In the genomic region with DNA sequence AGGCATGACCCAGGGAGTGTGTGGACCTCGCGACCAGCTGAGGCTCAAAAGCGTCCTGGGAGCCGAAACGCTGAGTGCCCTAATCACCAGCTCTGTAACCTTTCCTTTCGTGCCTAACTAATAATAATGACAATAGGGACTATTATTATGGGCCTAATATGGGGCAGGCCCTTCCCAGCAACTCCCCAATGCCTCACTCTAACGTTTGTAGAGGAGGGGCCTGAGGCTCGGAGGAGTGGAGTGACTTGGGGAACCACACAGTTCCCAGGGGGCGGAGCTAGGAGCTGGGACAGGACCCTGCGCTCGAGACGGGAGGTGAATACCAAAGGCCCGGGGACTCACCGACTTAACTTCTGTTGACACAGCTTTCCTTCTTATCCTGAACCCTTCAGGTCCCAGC, we compare ENCODE assay signal across 13 cellular contexts. TPM values are rescaled to one million over a fixed set of nuclear protein-coding genes. Genes with fewer than 3 reads are reported as not detected.
DNase-seq lines count a peak whose midpoint lies in the region; ATAC-seq, FAIRE-seq and TF ChIP-seq lines count a peak whose summit lies in the region.
"Had no signal": no experiment of that assay in that cellular context is flagged by ENCODE, and none has a peak within 500 bp of the region (broad histone marks: within the 10 kb centered on the region; RNA-seq: fewer than 3 reads in every experiment).

No MANE protein-coding gene starts in this region.

- WGBS in ectodermal cell, 2 experiments: 1% methylated on average over 14 of the region's 14 CpGs

- H3K36me3 Mint-ChIP-seq in activated CD8-positive, alpha-beta memory T cell treated with anti-CD3 and anti-CD28 coated beads, Interleukin-2, amount 10 ng/mL, durations not matched to agents 7 days and 5 days: no peaks in the 10 kb centered on the region
- H3K36me3 Mint-ChIP-seq in progenitor cell of endocrine pancreas (ENCODE audit: insufficient read depth): no peaks in the 10 kb centered on the region

- FAIRE-seq in GM12891 (lab: Jason Lieb, UNC): no peak
- FAIRE-seq: kidney had no signal

- H3K4me1 Mint-ChIP-seq in activated CD8-positive, alpha-beta memory T cell treated with anti-CD3 and anti-CD28 coated beads, Interleukin-2, amount 10 ng/mL, durations not matched to agents 7 days and 5 days: peaks cover 7% of the 10 kb centered on the region
- H3K4me1 Mint-ChIP-seq in progenitor cell of endocrine pancreas (ENCODE audit: low read depth): peaks cover 42% of the 10 kb centered on the region

- no peak for TF ChIP-seq POLR2A in GM12891 (IDR thresholded peaks at IDR 0.05; ENCODE audit: low read depth, low read length)

- H3K4me3 ChIP-seq in KMS-11 (IDR thresholded peaks at IDR 0.05; ENCODE audit: insufficient read depth, low read depth, low read length) (no peak overlapping the region), ectodermal cell (ENCODE audit: insufficient read depth, low read depth, low read length) (peak overlapping the region; percentile 75)

- peaks cover 4% of the 10 kb centered on the region for H3K27me3 Mint-ChIP-seq in activated CD8-positive, alpha-beta memory T cell treated with anti-CD3 and anti-CD28 coated beads, Interleukin-2, amount 10 ng/mL, durations not matched to agents 7 days and 5 days
- H3K27me3 Mint-ChIP-seq in progenitor cell of endocrine pancreas: no peaks in the 10 kb centered on the region

- H3K4me2 ChIP-seq in KMS-11: peak overlapping the region; percentile 76; the same call in 1 of the 2 replicates

- H4K20me1 ChIP-seq in KMS-11 (ENCODE audit: insufficient read depth): no peaks in the 10 kb centered on the region

- H3K36me3 ChIP-seq in KMS-11 (ENCODE audit: insufficient read depth): no peaks in the 10 kb centered on the region
- H3K36me3 ChIP-seq in ectodermal cell (ENCODE audit: control insufficient read depth, insufficient read depth, low read length): no peaks in the 10 kb centered on the region
- H3K36me3 ChIP-seq: SJCRH30, tibial artery had no signal

- DNase-seq in activated CD8-positive, alpha-beta memory T cell treated with anti-CD3 and anti-CD28 coated beads, Interleukin-2, amount 10 ng/mL, durations not matched to agents 7 days and 5 days: no peak
- no peak for DNase-seq in activated CD8-positive, alpha-beta memory T cell treated with anti-CD3 and anti-CD28 coated beads, Interleukin-2, amount 50 U/mL, for 48 hours
- DNase-seq in progenitor cell of endocrine pancreas (ENCODE audit: low spot score, unreplicated experiment) (peak; percentile 45), GDM1 (lab: John Stamatoyannopoulos, UW) (no peak), GM12891 (ENCODE audit: insufficient read length, low spot score) (no peak)
- DNase-seq: activated CD4-positive, alpha-beta T cell treated with anti-CD3 and anti-CD28 coated beads, Interleukin-2, amount 50 U/mL, for 1 hour; kidney; posterior cingulate gyrus; SJCRH30 had no signal

- H2AFZ ChIP-seq in KMS-11 (ENCODE audit: low read depth): no peak overlapping the region

- no peaks in the 10 kb centered on the region for H3K9me3 ChIP-seq in ectodermal cell (ENCODE audit: control insufficient read depth, low read length)
- H3K9me3 ChIP-seq: SJCRH30, tibial artery had no signal

- no peak for ATAC-seq in activated CD8-positive, alpha-beta memory T cell treated with anti-CD3 and anti-CD28 coated beads, Interleukin-2, amount 10 ng/mL, durations not matched to agents 7 days and 5 days
- ATAC-seq in GM18907 (IDR thresholded peaks at IDR 0.05; ENCODE audit: unreplicated experiment): no peak

- H3K4me3 Mint-ChIP-seq in activated CD8-positive, alpha-beta memory T cell treated with anti-CD3 and anti-CD28 coated beads, Interleukin-2, amount 10 ng/mL, durations not matched to agents 7 days and 5 days: peak overlapping the region; percentile 35
- peak overlapping the region; percentile 94 for H3K4me3 Mint-ChIP-seq in progenitor cell of endocrine pancreas (ENCODE audit: low read depth)

- CTCF ChIA-PET in activated CD8-positive, alpha-beta memory T cell treated with anti-CD3 and anti-CD28 coated beads, Interleukin-2, amount 10 ng/mL, durations not matched to agents 7 days and 5 days (lab: Charles Lee): no interaction called here

- H3K9ac ChIP-seq in KMS-11: no peak overlapping the region

- H3K4me1 ChIP-seq in KMS-11 (ENCODE audit: low read depth, poor library complexity, severe bottlenecking) (peaks cover 14% of the 10 kb centered on the region), ectodermal cell (ENCODE audit: control insufficient read depth, insufficient read depth, low read length) (peaks cover 20% of the 10 kb centered on the region)

- H3K27me3 ChIP-seq in KMS-11 (ENCODE audit: insufficient read depth, low read depth) (no peaks in the 10 kb centered on the region), ectodermal cell (ENCODE audit: control insufficient read depth, insufficient read depth, low read length, poor library complexity, severe bottlenecking) (peaks cover 42% of the 10 kb centered on the region)
- H3K27me3 ChIP-seq: SJCRH30, tibial artery had no signal

- no peak overlapping the region for H3K27ac Mint-ChIP-seq in activated CD8-positive, alpha-beta memory T cell treated with anti-CD3 and anti-CD28 coated beads, Interleukin-2, amount 10 ng/mL, durations not matched to agents 7 days and 5 days
- peak overlapping the region; percentile 88 for H3K27ac Mint-ChIP-seq in progenitor cell of endocrine pancreas

- peaks cover 12% of the 10 kb centered on the region for H3K79me2 ChIP-seq in KMS-11 (ENCODE audit: insufficient read depth, low read depth)

- H3K27ac ChIP-seq in KMS-11 (no peak overlapping the region), ectodermal cell (ENCODE audit: insufficient read depth, low read depth, low read length, poor library complexity, severe bottlenecking) (no peak overlapping the region)
- H3K27ac ChIP-seq: SJCRH30, tibial artery had no signal

- TF ChIP-seq CTCF in KMS-11 (conservative IDR thresholded peaks at IDR 0.05; ENCODE audit: low read depth, low read length) (no peak), progenitor cell of endocrine pancreas (IDR thresholded peaks at IDR 0.05; ENCODE audit: unreplicated experiment) (no peak)

- no peaks in the 10 kb centered on the region for H3K9me3 Mint-ChIP-seq in activated CD8-positive, alpha-beta memory T cell treated with anti-CD3 and anti-CD28 coated beads, Interleukin-2, amount 10 ng/mL, durations not matched to agents 7 days and 5 days (ENCODE audit: low read depth)
- no peaks in the 10 kb centered on the region for H3K9me3 Mint-ChIP-seq in progenitor cell of endocrine pancreas (ENCODE audit: low read depth)

TF ChIP-seq in GM12891, 5 proteins besides CTCF, POLR2A, EP300 and RAD21:
- TF ChIP-seq POLR2AphosphoS5 (IDR thresholded peaks at IDR 0.05; ENCODE audit: low read depth, low read length) (no peak), SPI1 (IDR thresholded peaks at IDR 0.05; ENCODE audit: low read depth, low read length) (no peak), TAF1 (IDR thresholded peaks at IDR 0.05; ENCODE audit: low read depth, low read length) (no peak), POU2F2 (IDR thresholded peaks at IDR 0.05; ENCODE audit: low read depth, low read length) (no peak), PAX5 (IDR thresholded peaks at IDR 0.05; ENCODE audit: insufficient read depth, low read length, severe bottlenecking) (no peak)
TF ChIP-seq in GM12891: peak in this region for 0.

RNA-seq across cellular contexts. Expression of gene IER5L, which starts 0.9 kb away (rescaled TPM):
- 1 to 10 TPM; 4.9 to 6.1 TPM for total RNA-seq in activated CD8-positive, alpha-beta memory T cell treated with anti-CD3 and anti-CD28 coated beads, Interleukin-2, amount 10 ng/mL, durations not matched to agents 7 days and 5 days
- 20.7 TPM for polyA plus RNA-seq in ectodermal cell (2013, experiment 1 of 4)
- polyA plus RNA-seq in ectodermal cell (2013, experiment 2 of 4): 13.6 TPM
- 25.1 TPM for polyA plus RNA-seq in ectodermal cell (2013, experiment 3 of 4)
- 22.6 TPM for polyA plus RNA-seq in ectodermal cell (2013, experiment 4 of 4)
- 21.8 and 22.6 TPM in 2 replicates for total RNA-seq in progenitor cell of endocrine pancreas
- 0.19 TPM for polyA plus RNA-seq in GM12891 (2012; ENCODE audit: low read depth, missing spikeins)
